1 cellular context compared by ENCODE assay signal in the genomic region with DNA sequence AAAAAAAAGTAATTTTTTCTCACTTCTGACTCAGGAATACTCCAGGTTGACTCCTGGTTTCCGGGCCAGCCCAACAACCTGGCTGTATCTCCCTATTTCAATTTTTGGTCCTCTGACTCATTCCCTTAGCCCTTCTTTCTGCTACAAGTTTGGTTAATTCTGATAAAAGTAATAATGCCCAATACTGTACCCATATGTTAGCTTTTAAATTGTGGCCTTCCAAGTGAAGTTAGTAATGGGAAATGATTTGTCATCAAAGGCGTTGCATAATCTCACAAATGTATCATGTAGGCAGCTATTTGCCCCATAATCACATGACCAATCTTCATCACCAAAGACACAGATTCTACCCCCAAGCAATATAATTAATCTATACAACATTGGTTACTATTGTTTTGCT.
TF ChIP-seq lines count a peak whose summit lies in the region.

No MANE protein-coding gene starts in this region.

TF ChIP-seq in IMR-90, 13 proteins besides CTCF, POLR2A, EP300 and RAD21:
- TF ChIP-seq NFE2L2 (IDR thresholded peaks at IDR 0.05; ENCODE audit: low read depth, low read length) (no peak), CEBPB (IDR thresholded peaks at IDR 0.05; ENCODE audit: low read depth, low read length) (peak; percentile 73)
- TF ChIP-seq, protein P1, sequence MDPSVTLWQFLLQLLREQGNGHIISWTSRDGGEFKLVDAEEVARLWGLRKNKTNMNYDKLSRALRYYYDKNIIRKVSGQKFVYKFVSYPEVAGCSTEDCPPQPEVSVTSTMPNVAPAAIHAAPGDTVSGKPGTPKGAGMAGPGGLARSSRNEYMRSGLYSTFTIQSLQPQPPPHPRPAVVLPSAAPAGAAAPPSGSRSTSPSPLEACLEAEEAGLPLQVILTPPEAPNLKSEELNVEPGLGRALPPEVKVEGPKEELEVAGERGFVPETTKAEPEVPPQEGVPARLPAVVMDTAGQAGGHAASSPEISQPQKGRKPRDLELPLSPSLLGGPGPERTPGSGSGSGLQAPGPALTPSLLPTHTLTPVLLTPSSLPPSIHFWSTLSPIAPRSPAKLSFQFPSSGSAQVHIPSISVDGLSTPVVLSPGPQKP (IDR thresholded peaks at IDR 0.05; ENCODE audit: borderline replicate concordance, low read depth, low read length) = no peak
